ENCODE assay signal across 16 cellular contexts in the genomic region with DNA sequence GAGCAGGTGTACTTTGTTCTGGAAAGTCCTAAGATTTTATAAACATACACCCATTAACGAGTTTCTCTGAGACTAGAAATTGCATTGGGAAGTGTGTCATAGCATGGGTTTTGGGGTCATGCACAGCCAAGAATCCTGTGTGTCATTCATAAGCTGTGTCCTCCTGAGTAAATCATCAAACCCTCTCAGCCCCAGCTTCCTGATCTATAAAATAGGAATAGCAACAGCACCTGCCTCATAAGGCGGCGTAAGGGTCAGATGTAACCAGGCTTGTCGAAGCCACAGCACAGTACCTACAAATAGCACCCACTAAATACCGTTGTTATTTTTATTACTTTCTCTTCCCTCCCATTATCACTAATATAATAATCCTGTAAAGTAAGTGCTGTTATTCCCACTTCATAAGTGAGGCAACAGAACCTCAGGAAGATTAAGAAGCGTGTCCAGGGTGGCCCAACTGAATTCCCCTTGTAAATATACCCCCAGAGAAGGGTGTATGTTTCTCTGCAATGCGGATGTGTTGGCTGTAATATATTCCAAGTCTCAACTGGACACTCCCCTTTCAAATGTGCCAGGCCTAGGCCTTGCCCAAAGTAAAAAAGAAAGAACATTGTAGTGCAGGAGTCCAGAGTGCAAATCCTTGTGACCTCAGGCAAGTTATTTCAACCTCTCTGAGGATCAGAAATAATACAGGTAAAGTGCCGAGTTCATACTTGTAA.
DNase-seq lines count a peak whose midpoint lies in the region; ATAC-seq and TF ChIP-seq lines count a peak whose summit lies in the region.
"Had no signal": no experiment of that assay in that cellular context is flagged by ENCODE, and none has a peak within 500 bp of the region (broad histone marks: within the 10 kb centered on the region; RNA-seq: fewer than 3 reads in every experiment).

No MANE protein-coding gene starts in this region.

- peaks cover 69% of the 10 kb centered on the region for H3F3A ChIP-seq in PC-9 (ENCODE audit: insufficient read depth, low read depth)

- DNase-seq in CD4-positive, alpha-beta memory T cell, result no peak
- no peak for DNase-seq in PC-9
- DNase-seq in DMS79 treated with DMSO at 0.1 percent for 48 hours (lab: John Stamatoyannopoulos, UW), result no peak
- DNase-seq in NCI-H1417 (lab: John Stamatoyannopoulos, UW), result no peak
- no peak for DNase-seq in NCI-H82 treated with DMSO at 0.1 percent for 48 hours (lab: John Stamatoyannopoulos, UW; ENCODE audit: unreplicated experiment)
- DNase-seq: activated CD4-positive, alpha-beta T cell treated with anti-CD3 and anti-CD28 coated beads, Interleukin-2, amount 50 U/mL, for 4 hours; activated naive CD4-positive, alpha-beta T cell treated with Interleukin-2 at 50 U/mL for 16 hours; NCI-H1048; occipital lobe; stimulated activated CD4-positive, alpha-beta T cell treated with anti-CD3 and anti-CD28 coated beads, Interleukin-2, amount 100 ng/mL, for 48 hours had no signal

- H3K27ac Mint-ChIP-seq in CD4-positive, alpha-beta memory T cell, result peak overlapping the region in 5 of 7 donors; percentile 6 to 77 (median 38)

- peaks cover 4 to 12% (median 7%) of the 10 kb centered on the region in 4 donors for H3K4me1 Mint-ChIP-seq in CD4-positive, alpha-beta memory T cell

- intact Hi-C loops in CD4-positive, alpha-beta memory T cell (cut with micrococcal nuclease), result no loop called here
- intact Hi-C loops in PC-9 (cut with micrococcal nuclease; ENCODE audit: unreplicated experiment), result no loop called here

- H3K4me1 ChIP-seq in CD4-positive, alpha-beta memory T cell (ENCODE audit: insufficient read depth, low read length), result peaks cover 3% of the 10 kb centered on the region
- H3K4me1 ChIP-seq in PC-9 (replicated peaks; ENCODE audit: insufficient read depth), result peaks cover 68% of the 10 kb centered on the region
- peaks cover 44 to 83% of the 10 kb centered on the region in 2 donors for H3K4me1 ChIP-seq in mucosa of rectum (ENCODE audit: control insufficient read depth in 2 of 2, insufficient read depth in 2 of 2, low read length in 2 of 2)

- TF ChIP-seq CTCF in PC-9 (conservative IDR thresholded peaks at IDR 0.05), result no peak

- H3K4me2 ChIP-seq in PC-9, result no peak overlapping the region

- H3K9me3 Mint-ChIP-seq in CD4-positive, alpha-beta memory T cell, result no peaks in the 10 kb centered on the region
- H3K9me3 Mint-ChIP-seq: central memory CD8-positive, alpha-beta T cell had no signal

- peaks cover 73% of the 10 kb centered on the region in 2 donors for H3K36me3 Mint-ChIP-seq in CD4-positive, alpha-beta memory T cell

- CTCF ChIA-PET in CD4-positive, alpha-beta memory T cell (lab: Charles Lee; ENCODE audit: partially characterized antibody), result no interaction called here
- CTCF ChIA-PET in PC-9 (lab: Charles Lee), result no interaction called here

- no peak overlapping the region for H3K27ac ChIP-seq in CD4-positive, alpha-beta memory T cell (ENCODE audit: low read depth, low read length)
- H3K27ac ChIP-seq in PC-9, result peak overlapping the region; percentile 99
- peak overlapping the region; percentile 78 to 88 for H3K27ac ChIP-seq in mucosa of rectum (ENCODE audit: low read depth in 2 of 2, low read length in 2 of 2)
- H3K27ac ChIP-seq: HL-60 had no signal

- ATAC-seq in GM19452 (IDR thresholded peaks at IDR 0.05; ENCODE audit: unreplicated experiment), result peak; percentile 64
- ATAC-seq in GM18873 (IDR thresholded peaks at IDR 0.05; ENCODE audit: low FRiP score, unreplicated experiment), result no peak
- ATAC-seq: SK-N-SH treated with all-trans-retinoic acid at 6 μM for 48 hours had no signal

- H3K4me3 Mint-ChIP-seq in CD4-positive, alpha-beta memory T cell, result no peak overlapping the region
- H3K4me3 Mint-ChIP-seq: central memory CD8-positive, alpha-beta T cell had no signal

- H4K20me1 ChIP-seq in PC-9 (ENCODE audit: insufficient read depth), result no peaks in the 10 kb centered on the region

- POLR2A ChIA-PET in CD4-positive, alpha-beta memory T cell (lab: Charles Lee; ENCODE audit: partially characterized antibody), result interaction anchor here (1.5 kb wide), 1 partner anchor 16 kb away, joined by 4 read pairs; no protein-coding TSS in a partner anchor
- POLR2A ChIA-PET in PC-9 (lab: Charles Lee; ENCODE audit: unreplicated experiment), result no interaction called here

- H3K9me2 ChIP-seq in PC-9 (ENCODE audit: insufficient read depth), result no peaks in the 10 kb centered on the region

- BruUV-seq in PC-9 (replicated peaks; lab: Mats Ljungman, UMichigan), result no TSS peak

- peaks cover 43% of the 10 kb centered on the region for H3K79me2 ChIP-seq in PC-9 (ENCODE audit: low read depth)

- H3K36me3 ChIP-seq in CD4-positive, alpha-beta memory T cell (ENCODE audit: insufficient read depth, low read length), result peaks cover 10% of the 10 kb centered on the region
- peaks cover 12% of the 10 kb centered on the region; the same call in 1 of the 2 replicates for H3K36me3 ChIP-seq in PC-9 (ENCODE audit: low read depth)
- H3K36me3 ChIP-seq in mucosa of rectum (ENCODE audit: control insufficient read depth in 2 of 2, insufficient read depth in 2 of 2, low read length in 2 of 2), result peaks cover 6 to 11% of the 10 kb centered on the region in 2 donors

- peak overlapping the region in 1 of 2 donors; percentile 52 for H3K9ac ChIP-seq in mucosa of rectum (ENCODE audit: low read depth in 1 of 2, low read length in 2 of 2)

- H3K9me3 ChIP-seq in CD4-positive, alpha-beta memory T cell (ENCODE audit: control insufficient read depth in 1 of 2, low read length in 2 of 2), result no peaks in the 10 kb centered on the region
- H3K9me3 ChIP-seq in PC-9 (ENCODE audit: insufficient read depth, low read depth), result no peaks in the 10 kb centered on the region
- no peaks in the 10 kb centered on the region for H3K9me3 ChIP-seq in mucosa of rectum (ENCODE audit: control insufficient read depth in 2 of 2, low read length in 2 of 2)

- no peaks in the 10 kb centered on the region for H3K27me3 ChIP-seq in CD4-positive, alpha-beta memory T cell (ENCODE audit: insufficient read depth, low read length)
- H3K27me3 ChIP-seq in PC-9 (ENCODE audit: insufficient read depth, low read depth) (no peaks in the 10 kb centered on the region), mucosa of rectum (ENCODE audit: control insufficient read depth in 2 of 2, insufficient read depth in 2 of 2, low read length in 2 of 2) (no peaks in the 10 kb centered on the region)

- no peaks in the 10 kb centered on the region for H3K27me3 Mint-ChIP-seq in CD4-positive, alpha-beta memory T cell
- H3K27me3 Mint-ChIP-seq: central memory CD8-positive, alpha-beta T cell had no signal

- no peak overlapping the region for H2AFZ ChIP-seq in PC-9

- H3K4me3 ChIP-seq in CD4-positive, alpha-beta memory T cell (ENCODE audit: low read length in 2 of 2), result no peak overlapping the region
- H3K4me3 ChIP-seq in PC-9, result no peak overlapping the region
- peak overlapping the region in 1 of 2 donors; percentile 15 for H3K4me3 ChIP-seq in mucosa of rectum (ENCODE audit: low read length in 2 of 2)
